28 cellular contexts compared by ENCODE assay signal in genomic region chr2:130977461-130978050, GRCh38.
"Had no signal": no experiment of that assay in that cellular context is flagged by ENCODE, and none has a peak within 500 bp of the region (broad histone marks: within the 10 kb centered on the region; RNA-seq: fewer than 3 reads in every experiment).

No MANE protein-coding gene starts in this region.

- ATAC-seq: psoas muscle; right cardiac atrium; sciatic nerve; stimulated activated memory B cell treated with anti-CD40 and anti-IgM and Interleukin-4, amounts not matched to agents 10 μg/mL and 1 μg/mL and 100 μg/mL, for 72 hours; stimulated activated naive CD8-positive, alpha-beta T cell treated with anti-CD3 and anti-CD28 coated beads, Interleukin-15, amount 100 ng/mL, for 72 hours; stimulated activated naive CD8-positive, alpha-beta T cell treated with anti-CD3 and anti-CD28 coated beads, Interleukin-15, Interleukin-2, amounts not matched to agents 100 U/mL and 50 U/mL, for 24 hours had no signal

- H3K4me3 ChIP-seq: neural progenitor cell, ovary, psoas muscle, skin epidermis, smooth muscle cell, spleen, suprapubic skin, testis, tibial artery, transverse colon, upper lobe of right lung, uterus had no signal

- H3K9ac ChIP-seq: neural progenitor cell, parathyroid adenoma had no signal

- DNase-seq: natural killer cell; occipital lobe; ovary; posterior cingulate gyrus; psoas muscle; right cardiac atrium; spleen; stimulated activated CD4-positive, alpha-beta T cell treated with anti-CD3 and anti-CD28 coated beads, Interleukin-12 subunit alpha, Interleukin-12 subunit beta, amount 100 ng/mL, for 4 hours; stimulated activated CD4-positive, alpha-beta T cell treated with anti-CD3 and anti-CD28 coated beads, Interleukin-1b, Interleukin-23, amount 100 ng/mL, for 48 hours; stimulated activated CD4-positive, alpha-beta T cell treated with anti-CD3 and anti-CD28 coated beads, Interleukin-4, amount 100 ng/mL, for 1 hour; stimulated activated CD4-positive, alpha-beta T cell treated with anti-CD3 and anti-CD28 coated beads, Interleukin-4, amount 100 ng/mL, for 4 hours; stimulated activated CD8-positive, alpha-beta memory T cell treated with anti-CD3 and anti-CD28 coated beads, Interleukin-4, amount 100 ng/mL, for 48 hours; stimulated activated naive CD4-positive, alpha-beta T cell; stimulated activated naive CD8-positive, alpha-beta T cell treated with anti-CD3 and anti-CD28 coated beads, Interleukin-15, amount 100 ng/mL, for 72 hours; stimulated activated naive CD8-positive, alpha-beta T cell treated with anti-CD3 and anti-CD28 coated beads, Interleukin-15, Interleukin-2, amounts not matched to agents 100 U/mL and 50 U/mL, for 24 hours; substantia nigra; testis; tibial artery; transverse colon; upper lobe of right lung; uterus had no signal

- H3K27me3 ChIP-seq: neural progenitor cell, ovary, suprapubic skin, testis, transverse colon, upper lobe of right lung, uterus had no signal

- H3K36me3 ChIP-seq: neural progenitor cell, ovary, spleen, suprapubic skin, tibial artery, transverse colon, upper lobe of right lung, uterus had no signal

- H2AFZ ChIP-seq: neural progenitor cell, parathyroid adenoma had no signal

- H3K79me2 ChIP-seq: parathyroid adenoma had no signal

- H3K4me1 ChIP-seq: neural progenitor cell, parathyroid adenoma, psoas muscle, spleen, suprapubic skin, testis, tibial artery, transverse colon, upper lobe of right lung, uterus had no signal

- H3K27ac ChIP-seq: neural progenitor cell, ovary, parathyroid adenoma, psoas muscle, skin epidermis, spleen, suprapubic skin, testis, tibial artery, transverse colon, upper lobe of right lung, uterus had no signal

- H3K4me2 ChIP-seq: neural progenitor cell, smooth muscle cell had no signal

- H3K9me3 ChIP-seq: ovary, psoas muscle, suprapubic skin, testis, upper lobe of right lung, uterus had no signal
